Comparison of ENCODE assay signal across 8 cellular contexts in the genomic region with DNA sequence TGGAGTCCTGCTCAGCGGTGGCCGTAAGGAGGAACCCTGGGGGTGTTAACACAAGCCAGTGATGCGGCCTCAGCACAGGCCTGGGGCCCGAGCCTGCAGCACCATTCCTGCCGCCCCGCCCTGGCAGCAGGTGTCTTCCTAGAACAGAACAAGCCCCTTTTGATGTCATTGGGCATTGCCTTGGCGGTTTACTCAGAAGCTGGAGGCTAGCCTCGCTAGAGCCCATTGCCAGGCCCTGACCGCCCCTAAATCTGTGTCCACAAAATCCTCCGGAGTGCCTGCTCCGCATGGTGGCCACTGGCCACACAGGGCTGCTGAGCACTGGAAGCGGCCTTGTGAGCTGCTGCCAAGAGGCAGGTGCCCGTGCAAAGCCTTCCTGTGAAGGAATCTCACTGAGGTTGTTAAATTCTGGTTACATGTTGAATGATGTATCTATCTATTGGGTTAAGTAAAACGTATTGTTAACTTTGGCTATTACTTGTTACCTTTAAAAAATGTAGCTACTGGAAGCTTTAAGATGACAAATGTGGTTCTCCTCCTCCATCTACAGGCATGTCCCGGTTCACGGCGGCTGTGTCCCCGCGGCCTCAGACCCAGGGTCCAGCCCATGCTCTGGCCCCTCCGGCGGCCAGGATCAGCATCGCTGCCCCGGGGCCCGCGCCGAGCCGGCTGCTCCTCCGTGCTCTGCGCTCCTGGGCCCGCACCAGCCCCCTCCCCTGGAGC. TPM values are rescaled to one million over a fixed set of nuclear protein-coding genes. Genes with fewer than 3 reads are reported as not detected.
A peak's percentile ranks its signal among the peaks of the same experiment; 100 is the strongest.
DNase-seq lines count a peak whose midpoint lies in the region; ATAC-seq and FAIRE-seq lines count a peak whose summit lies in the region.

No MANE protein-coding gene starts in this region.

- H3K4me3 ChIP-seq in iPS-18c (ENCODE audit: insufficient read depth, low read depth, low read length): peak overlapping the region; percentile 59
- peak overlapping the region; percentile 60 to 73 for H3K4me3 ChIP-seq in small intestine (ENCODE audit: low read depth in 1 of 2, low read length in 2 of 2)

- ATAC-seq in GM19043 (IDR thresholded peaks at IDR 0.05; ENCODE audit: low read depth, unreplicated experiment): peak; percentile 3
- no peak for ATAC-seq in HG03175 (IDR thresholded peaks at IDR 0.05; ENCODE audit: unreplicated experiment)

- H3K36me3 ChIP-seq in small intestine (ENCODE audit: control insufficient read depth in 2 of 2, insufficient read depth in 2 of 2, low read length in 2 of 2): no peaks in the 10 kb centered on the region

- DNase-seq in HT-29 (ENCODE audit: low spot score): peak; percentile 49
- peak; percentile 50 for DNase-seq in small intestine
- DNase-seq in epidermal melanocyte (ENCODE audit: insufficient read length, low spot score): no peak
- DNase-seq in NCI-H226: no peak

- H3K9me3 ChIP-seq in iPS-18c (ENCODE audit: control insufficient read depth, insufficient read depth, low read length): no peaks in the 10 kb centered on the region
- no peaks in the 10 kb centered on the region for H3K9me3 ChIP-seq in small intestine (ENCODE audit: control insufficient read depth, low read depth)

- H3K4me1 ChIP-seq in small intestine (ENCODE audit: control insufficient read depth in 2 of 2, insufficient read depth in 1 of 2, low read depth in 1 of 2, low read length in 1 of 2): peaks cover 0 to 8% of the 10 kb centered on the region in 2 donors

- no peak for FAIRE-seq in small intestine (lab: Jason Lieb, UNC)

- H3K27ac ChIP-seq in adipose tissue (ENCODE audit: low read depth, low read length) (peak overlapping the region; percentile 31), small intestine (ENCODE audit: low read depth in 1 of 2, low read length in 1 of 2) (peak overlapping the region; percentile 87)

- no peaks in the 10 kb centered on the region for H3K27me3 ChIP-seq in small intestine (ENCODE audit: control insufficient read depth in 2 of 2, insufficient read depth in 2 of 2, low read length in 2 of 2)

- 24 to 35% (median 34%) methylated on average over 30 of the region's 30 CpGs for WGBS in adipose tissue, 3 donors
- 8 to 25% (median 16%) methylated on average over 27 to 30 of the region's 30 CpGs for WGBS in small intestine, 3 donors

RNA-seq across cellular contexts. Expression of a gene that starts 1.2 kb away (rescaled TPM):
- total RNA-seq in HT-29 (2014; rRNA removed; shearing (Covaris generic)): 18.0 and 22.7 TPM in 2 replicates
- 10 to 100 TPM in 2 of 3 donors, 1 to 10 TPM in 1; 7.4 to 25.0 (median 17.5) TPM for polyA plus RNA-seq in adipose tissue
- polyA plus RNA-seq in small intestine: 10 to 100 TPM; 22.4 to 25.0 (median 23.2) TPM

Comparison
In these comparisons a context has a peak if more than half of its experiments do, and no peak if none do; other contexts are left out.
1. DNase-seq: peak in HT-29 (single experiment) and small intestine (single experiment); none in epidermal melanocyte (single experiment) and NCI-H226 (single experiment).